In genomic region chr12:2959508-2960431, GRCh38 we compare ENCODE assay signal across 1 cellular context.
TF ChIP-seq lines count a peak whose summit lies in the region.

No MANE protein-coding gene starts in this region.

TF ChIP-seq in HepG2, 621 proteins besides CTCF, POLR2A, EP300 and RAD21 (continued from another document and continues in another):
- TF ChIP-seq ZNF503 (CRISPR knock-in tag; IDR thresholded peaks at IDR 0.05) (no peak), FOXJ3 (CRISPR knock-in tag; IDR thresholded peaks at IDR 0.05; ENCODE audit: borderline replicate concordance) (no peak), ZNF512 (CRISPR knock-in tag; IDR thresholded peaks at IDR 0.05) (no peak), ZNF343 (CRISPR knock-in tag; IDR thresholded peaks at IDR 0.05) (no peak), ZNF724P (CRISPR knock-in tag; IDR thresholded peaks at IDR 0.05; ENCODE audit: borderline replicate concordance) (no peak), HNF4A (CRISPR knock-in tag; IDR thresholded peaks at IDR 0.05) (no peak), ZNF678 (CRISPR knock-in tag; IDR thresholded peaks at IDR 0.05) (no peak; the same call in 1 of the 2 replicates), EED (CRISPR knock-in tag; IDR thresholded peaks at IDR 0.05) (no peak), MATR3 (CRISPR knock-in tag; IDR thresholded peaks at IDR 0.05) (no peak), ZFX (CRISPR knock-in tag; IDR thresholded peaks at IDR 0.05; ENCODE audit: low read depth) (peak; percentile 50; the same call in 1 of the 2 replicates), SMYD3 (CRISPR knock-in tag; IDR thresholded peaks at IDR 0.05) (no peak), SNAPC4 (CRISPR knock-in tag; IDR thresholded peaks at IDR 0.05) (no peak; the same call in 1 of the 2 replicates), ZNF230 (CRISPR knock-in tag; IDR thresholded peaks at IDR 0.05) (0 out of 2 replicates have a peak, but pooled peaks have one; percentile 33), PCBP1 (IDR thresholded peaks at IDR 0.05; ENCODE audit: borderline replicate concordance, low read depth, low read length) (no peak), ZNF333 (CRISPR knock-in tag; IDR thresholded peaks at IDR 0.05; ENCODE audit: borderline replicate concordance) (0 out of 2 replicates have a peak, but pooled peaks have one; percentile 48), KLF6 (CRISPR knock-in tag; IDR thresholded peaks at IDR 0.05) (peak; percentile 42; the same call in 1 of the 2 replicates), HIVEP1 (CRISPR knock-in tag; IDR thresholded peaks at IDR 0.05) (peak; percentile 58; the same call in 1 of the 2 replicates), ADNP (CRISPR knock-in tag; IDR thresholded peaks at IDR 0.05) (no peak), GATAD1 (CRISPR knock-in tag; IDR thresholded peaks at IDR 0.05) (no peak), ZNF607 (CRISPR knock-in tag; IDR thresholded peaks at IDR 0.05; ENCODE audit: borderline replicate concordance) (no peak; the same call in 1 of the 2 replicates), ZNF776 (CRISPR knock-in tag; IDR thresholded peaks at IDR 0.05) (peak; percentile 56; the same call in 1 of the 2 replicates), HOXA9 (CRISPR knock-in tag; IDR thresholded peaks at IDR 0.05; ENCODE audit: borderline replicate concordance) (peak; percentile 72), RXRB (CRISPR knock-in tag; IDR thresholded peaks at IDR 0.05; ENCODE audit: borderline replicate concordance) (no peak), ZNF598 (CRISPR knock-in tag; IDR thresholded peaks at IDR 0.05; ENCODE audit: borderline replicate concordance) (no peak), ZNF550 (CRISPR knock-in tag; IDR thresholded peaks at IDR 0.05; ENCODE audit: borderline replicate concordance) (no peak), SRSF4 (IDR thresholded peaks at IDR 0.05; ENCODE audit: low read depth, low read length, poor library complexity, severe bottlenecking) (no peak), ZNF510 (CRISPR knock-in tag; IDR thresholded peaks at IDR 0.05; ENCODE audit: low read depth) (no peak), EEA1 (CRISPR knock-in tag; IDR thresholded peaks at IDR 0.05; ENCODE audit: borderline replicate concordance) (no peak; the same call in 1 of the 2 replicates), RFX5 (IDR thresholded peaks at IDR 0.05; ENCODE audit: low read depth, low read length) (no peak), ZNF619 (CRISPR knock-in tag; IDR thresholded peaks at IDR 0.05) (no peak), TCF7 (IDR thresholded peaks at IDR 0.05; ENCODE audit: low read depth) (no peak; the same call in 1 of the 2 replicates), HOMEZ (CRISPR knock-in tag; IDR thresholded peaks at IDR 0.05; ENCODE audit: low read depth) (no peak), NRL (CRISPR knock-in tag; IDR thresholded peaks at IDR 0.05; ENCODE audit: borderline replicate concordance) (peak; percentile 89), ZNF3 (CRISPR knock-in tag; IDR thresholded peaks at IDR 0.05) (no peak), GATA4 (IDR thresholded peaks at IDR 0.05; ENCODE audit: borderline replicate concordance, low read depth) (no peak), NKX3-1 (CRISPR knock-in tag; IDR thresholded peaks at IDR 0.05) (no peak), THAP7 (CRISPR knock-in tag; IDR thresholded peaks at IDR 0.05) (no peak), NFIC (IDR thresholded peaks at IDR 0.05; ENCODE audit: low read length) (no peak), RFXAP (CRISPR knock-in tag; IDR thresholded peaks at IDR 0.05; ENCODE audit: borderline replicate concordance) (no peak), TBP (CRISPR knock-in tag; IDR thresholded peaks at IDR 0.05) (no peak), ATF7 (IDR thresholded peaks at IDR 0.05) (no peak), ATF7 (CRISPR knock-in tag; IDR thresholded peaks at IDR 0.05) (no peak), STAT5B (CRISPR knock-in tag; IDR thresholded peaks at IDR 0.05) (0 out of 2 replicates have a peak, but pooled peaks have one; percentile 6)
- TF ChIP-seq, protein P1, sequence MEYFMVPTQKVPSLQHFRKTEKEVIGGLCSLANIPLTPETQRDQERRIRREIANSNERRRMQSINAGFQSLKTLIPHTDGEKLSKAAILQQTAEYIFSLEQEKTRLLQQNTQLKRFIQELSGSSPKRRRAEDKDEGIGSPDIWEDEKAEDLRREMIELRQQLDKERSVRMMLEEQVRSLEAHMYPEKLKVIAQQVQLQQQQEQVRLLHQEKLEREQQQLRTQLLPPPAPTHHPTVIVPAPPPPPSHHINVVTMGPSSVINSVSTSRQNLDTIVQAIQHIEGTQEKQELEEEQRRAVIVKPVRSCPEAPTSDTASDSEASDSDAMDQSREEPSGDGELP (IDR thresholded peaks at IDR 0.05; ENCODE audit: borderline replicate concordance, low read depth), result no peak
- TF ChIP-seq, protein P2, sequence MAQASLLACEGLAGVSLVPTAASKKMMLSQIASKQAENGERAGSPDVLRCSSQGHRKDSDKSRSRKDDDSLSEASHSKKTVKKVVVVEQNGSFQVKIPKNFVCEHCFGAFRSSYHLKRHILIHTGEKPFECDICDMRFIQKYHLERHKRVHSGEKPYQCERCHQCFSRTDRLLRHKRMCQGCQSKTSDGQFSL (CRISPR knock-in tag; IDR thresholded peaks at IDR 0.05), result no peak
- TF ChIP-seq, protein P3, sequence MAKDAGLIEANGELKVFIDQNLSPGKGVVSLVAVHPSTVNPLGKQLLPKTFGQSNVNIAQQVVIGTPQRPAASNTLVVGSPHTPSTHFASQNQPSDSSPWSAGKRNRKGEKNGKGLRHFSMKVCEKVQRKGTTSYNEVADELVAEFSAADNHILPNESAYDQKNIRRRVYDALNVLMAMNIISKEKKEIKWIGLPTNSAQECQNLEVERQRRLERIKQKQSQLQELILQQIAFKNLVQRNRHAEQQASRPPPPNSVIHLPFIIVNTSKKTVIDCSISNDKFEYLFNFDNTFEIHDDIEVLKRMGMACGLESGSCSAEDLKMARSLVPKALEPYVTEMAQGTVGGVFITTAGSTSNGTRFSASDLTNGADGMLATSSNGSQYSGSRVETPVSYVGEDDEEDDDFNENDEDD (CRISPR knock-in tag; IDR thresholded peaks at IDR 0.05; ENCODE audit: borderline replicate concordance), result peak; percentile 51; the same call in 1 of the 2 replicates
- TF ChIP-seq, protein P4, sequence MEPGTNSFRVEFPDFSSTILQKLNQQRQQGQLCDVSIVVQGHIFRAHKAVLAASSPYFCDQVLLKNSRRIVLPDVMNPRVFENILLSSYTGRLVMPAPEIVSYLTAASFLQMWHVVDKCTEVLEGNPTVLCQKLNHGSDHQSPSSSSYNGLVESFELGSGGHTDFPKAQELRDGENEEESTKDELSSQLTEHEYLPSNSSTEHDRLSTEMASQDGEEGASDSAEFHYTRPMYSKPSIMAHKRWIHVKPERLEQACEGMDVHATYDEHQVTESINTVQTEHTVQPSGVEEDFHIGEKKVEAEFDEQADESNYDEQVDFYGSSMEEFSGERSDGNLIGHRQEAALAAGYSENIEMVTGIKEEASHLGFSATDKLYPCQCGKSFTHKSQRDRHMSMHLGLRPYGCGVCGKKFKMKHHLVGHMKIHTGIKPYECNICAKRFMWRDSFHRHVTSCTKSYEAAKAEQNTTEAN (CRISPR knock-in tag; conservative IDR thresholded peaks at IDR 0.05), result no peak
- TF ChIP-seq, protein P5, sequence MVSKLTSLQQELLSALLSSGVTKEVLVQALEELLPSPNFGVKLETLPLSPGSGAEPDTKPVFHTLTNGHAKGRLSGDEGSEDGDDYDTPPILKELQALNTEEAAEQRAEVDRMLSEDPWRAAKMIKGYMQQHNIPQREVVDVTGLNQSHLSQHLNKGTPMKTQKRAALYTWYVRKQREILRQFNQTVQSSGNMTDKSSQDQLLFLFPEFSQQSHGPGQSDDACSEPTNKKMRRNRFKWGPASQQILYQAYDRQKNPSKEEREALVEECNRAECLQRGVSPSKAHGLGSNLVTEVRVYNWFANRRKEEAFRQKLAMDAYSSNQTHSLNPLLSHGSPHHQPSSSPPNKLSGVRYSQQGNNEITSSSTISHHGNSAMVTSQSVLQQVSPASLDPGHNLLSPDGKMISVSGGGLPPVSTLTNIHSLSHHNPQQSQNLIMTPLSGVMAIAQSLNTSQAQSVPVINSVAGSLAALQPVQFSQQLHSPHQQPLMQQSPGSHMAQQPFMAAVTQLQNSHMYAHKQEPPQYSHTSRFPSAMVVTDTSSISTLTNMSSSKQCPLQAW (CRISPR knock-in tag; IDR thresholded peaks at IDR 0.05), result no peak
- TF ChIP-seq, protein P6, sequence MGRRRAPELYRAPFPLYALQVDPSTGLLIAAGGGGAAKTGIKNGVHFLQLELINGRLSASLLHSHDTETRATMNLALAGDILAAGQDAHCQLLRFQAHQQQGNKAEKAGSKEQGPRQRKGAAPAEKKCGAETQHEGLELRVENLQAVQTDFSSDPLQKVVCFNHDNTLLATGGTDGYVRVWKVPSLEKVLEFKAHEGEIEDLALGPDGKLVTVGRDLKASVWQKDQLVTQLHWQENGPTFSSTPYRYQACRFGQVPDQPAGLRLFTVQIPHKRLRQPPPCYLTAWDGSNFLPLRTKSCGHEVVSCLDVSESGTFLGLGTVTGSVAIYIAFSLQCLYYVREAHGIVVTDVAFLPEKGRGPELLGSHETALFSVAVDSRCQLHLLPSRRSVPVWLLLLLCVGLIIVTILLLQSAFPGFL (CRISPR knock-in tag; IDR thresholded peaks at IDR 0.05), result no peak
